Comparison of ENCODE assay signal across 19 cellular contexts in genomic region chr11:57364851-57365660, GRCh38. TPM values are rescaled to one million over a fixed set of nuclear protein-coding genes. Genes with fewer than 3 reads are reported as not detected.
A peak's percentile ranks its signal among the peaks of the same experiment; 100 is the strongest.
DNase-seq lines count a peak whose midpoint lies in the region; ATAC-seq and TF ChIP-seq lines count a peak whose summit lies in the region.
"Had no signal": no experiment of that assay in that cellular context is flagged by ENCODE, and none has a peak within 500 bp of the region (broad histone marks: within the 10 kb centered on the region; RNA-seq: fewer than 3 reads in every experiment).

No MANE protein-coding gene starts in this region.

- TF ChIP-seq CTCF in natural killer cell (IDR thresholded peaks at IDR 0.05) (no peak), endodermal cell (conservative IDR thresholded peaks at IDR 0.05) (no peak), nephron progenitor cell (IDR thresholded peaks at IDR 0.05) (no peak)

- H3K36me3 Mint-ChIP-seq in natural killer cell treated with Interleukin-12 subunit alpha and Interleukin-12 subunit beta and Interleukin-15 and Interleukin-18, amount 100 ng/mL, for 72 hours = no peaks in the 10 kb centered on the region
- no peaks in the 10 kb centered on the region for H3K36me3 Mint-ChIP-seq in natural killer cell
- H3K36me3 Mint-ChIP-seq in endodermal cell (ENCODE audit: low read depth) = no peaks in the 10 kb centered on the region
- no peaks in the 10 kb centered on the region for H3K36me3 Mint-ChIP-seq in nephron progenitor cell (ENCODE audit: low read depth)
- no peaks in the 10 kb centered on the region for H3K36me3 Mint-ChIP-seq in activated T-helper 2 cell treated with anti-CD3 and anti-CD28 coated beads, Interferon-gamma antibody, Interleukin-2, Interleukin-4, amounts not matched to agents 10 μg/mL and 5 μg/mL and 100 μg/mL, durations not matched to agents 14 hours and 24 hours and 36 hours (ENCODE audit: low read depth)

- H3K9me3 ChIP-seq in endodermal cell (ENCODE audit: control insufficient read depth, low read length) = no peaks in the 10 kb centered on the region

- H3K9ac ChIP-seq in endodermal cell (ENCODE audit: extremely low read depth, low read length, poor library complexity, severe bottlenecking) = no peak overlapping the region

- H3K4me3 ChIP-seq in endodermal cell (ENCODE audit: low read length) = no peak overlapping the region
- H3K4me3 ChIP-seq: GM12878, PC-9 had no signal

- ATAC-seq in natural killer cell treated with Interleukin-12 subunit alpha and Interleukin-12 subunit beta and Interleukin-15 and Interleukin-18, amount 100 ng/mL, for 72 hours = no peak
- no peak for ATAC-seq in natural killer cell
- no peak for ATAC-seq in HG02798 (IDR thresholded peaks at IDR 0.05; ENCODE audit: poor library complexity, unreplicated experiment)
- ATAC-seq: GM12878 had no signal

- intact Hi-C loops in natural killer cell (cut with micrococcal nuclease) = no loop called here
- intact Hi-C loops in activated T-helper 2 cell treated with anti-CD3 and anti-CD28 coated beads, Interferon-gamma antibody, Interleukin-2, Interleukin-4, amounts not matched to agents 10 μg/mL and 5 μg/mL and 100 μg/mL, durations not matched to agents 14 hours and 24 hours and 36 hours (cut with micrococcal nuclease) = no loop called here

- no peak overlapping the region for H3K4me3 Mint-ChIP-seq in natural killer cell treated with Interleukin-12 subunit alpha and Interleukin-12 subunit beta and Interleukin-15 and Interleukin-18, amount 100 ng/mL, for 72 hours
- H3K4me3 Mint-ChIP-seq in natural killer cell (no peak overlapping the region), endodermal cell (no peak overlapping the region), nephron progenitor cell (no peak overlapping the region)
- H3K4me3 Mint-ChIP-seq in activated T-helper 2 cell treated with anti-CD3 and anti-CD28 coated beads, Interferon-gamma antibody, Interleukin-2, Interleukin-4, amounts not matched to agents 10 μg/mL and 5 μg/mL and 100 μg/mL, durations not matched to agents 14 hours and 24 hours and 36 hours (ENCODE audit: low read depth) = no peak overlapping the region

- DNase-seq in natural killer cell treated with Interleukin-12 subunit alpha and Interleukin-12 subunit beta and Interleukin-15 and Interleukin-18, amount 100 ng/mL, for 72 hours (ENCODE audit: low spot score) = peak; percentile 49
- DNase-seq in natural killer cell (no peak), endodermal cell (peak; percentile 83), nephron progenitor cell (no peak), NOMO-1 (lab: John Stamatoyannopoulos, UW; ENCODE audit: unreplicated experiment in 2 of 2) (no peak)
- DNase-seq in activated T-helper 2 cell treated with anti-CD3 and anti-CD28 coated beads, Interferon-gamma antibody, Interleukin-2, Interleukin-4, amounts not matched to agents 10 μg/mL and 5 μg/mL and 100 μg/mL, durations not matched to agents 14 hours and 24 hours and 36 hours (ENCODE audit: low spot score) = no peak
- DNase-seq: DND-41, GDM1, NCI-H1092, NCI-H1694, NCI-H2107, NCI-H2227 treated with DMSO at 0.1 percent for 48 hours, NCI-H524 treated with DMSO at 0.1 percent for 48 hours, PC-9 had no signal

- no peak overlapping the region for H3K27ac ChIP-seq in endodermal cell (ENCODE audit: low read depth, low read length)
- H3K27ac ChIP-seq: C4-2B, PC-9 had no signal

- peaks cover 9 to 11% of the 10 kb centered on the region in 2 donors for H3K27me3 Mint-ChIP-seq in natural killer cell treated with Interleukin-12 subunit alpha and Interleukin-12 subunit beta and Interleukin-15 and Interleukin-18, amount 100 ng/mL, for 72 hours
- H3K27me3 Mint-ChIP-seq in natural killer cell (ENCODE audit: low read depth in 2 of 2) = peaks cover 0 to 6% of the 10 kb centered on the region in 2 donors
- H3K27me3 Mint-ChIP-seq in endodermal cell (ENCODE audit: insufficient read depth) = peaks cover 50% of the 10 kb centered on the region
- peaks cover 21% of the 10 kb centered on the region for H3K27me3 Mint-ChIP-seq in nephron progenitor cell (ENCODE audit: low read depth, poor library complexity)
- H3K27me3 Mint-ChIP-seq in activated T-helper 2 cell treated with anti-CD3 and anti-CD28 coated beads, Interferon-gamma antibody, Interleukin-2, Interleukin-4, amounts not matched to agents 10 μg/mL and 5 μg/mL and 100 μg/mL, durations not matched to agents 14 hours and 24 hours and 36 hours (ENCODE audit: low read depth) = no peaks in the 10 kb centered on the region

- 64 to 76% methylated on average over 5 to 9 of the region's 9 CpGs for WGBS in endodermal cell (ENCODE audit: insufficient coverage in 1 of 2, insufficient read length in 1 of 2), 2 experiments

- peaks cover 59% of the 10 kb centered on the region for H3K27me3 ChIP-seq in endodermal cell (ENCODE audit: control insufficient read depth, insufficient read depth, low read length, poor library complexity, severe bottlenecking)

- H3K9me3 Mint-ChIP-seq in natural killer cell treated with Interleukin-12 subunit alpha and Interleukin-12 subunit beta and Interleukin-15 and Interleukin-18, amount 100 ng/mL, for 72 hours = no peaks in the 10 kb centered on the region
- H3K9me3 Mint-ChIP-seq in natural killer cell (no peaks in the 10 kb centered on the region), endodermal cell (no peaks in the 10 kb centered on the region), nephron progenitor cell (no peaks in the 10 kb centered on the region)
- H3K9me3 Mint-ChIP-seq in activated T-helper 2 cell treated with anti-CD3 and anti-CD28 coated beads, Interferon-gamma antibody, Interleukin-2, Interleukin-4, amounts not matched to agents 10 μg/mL and 5 μg/mL and 100 μg/mL, durations not matched to agents 14 hours and 24 hours and 36 hours = no peaks in the 10 kb centered on the region

- no peaks in the 10 kb centered on the region for H3K4me1 Mint-ChIP-seq in natural killer cell treated with Interleukin-12 subunit alpha and Interleukin-12 subunit beta and Interleukin-15 and Interleukin-18, amount 100 ng/mL, for 72 hours (ENCODE audit: low read depth in 2 of 2)
- H3K4me1 Mint-ChIP-seq in natural killer cell = no peaks in the 10 kb centered on the region
- peaks cover 26% of the 10 kb centered on the region for H3K4me1 Mint-ChIP-seq in endodermal cell
- H3K4me1 Mint-ChIP-seq in nephron progenitor cell = peaks cover 18% of the 10 kb centered on the region
- H3K4me1 Mint-ChIP-seq in activated T-helper 2 cell treated with anti-CD3 and anti-CD28 coated beads, Interferon-gamma antibody, Interleukin-2, Interleukin-4, amounts not matched to agents 10 μg/mL and 5 μg/mL and 100 μg/mL, durations not matched to agents 14 hours and 24 hours and 36 hours (ENCODE audit: low read depth) = no peaks in the 10 kb centered on the region

- no peak overlapping the region for H3K27ac Mint-ChIP-seq in natural killer cell treated with Interleukin-12 subunit alpha and Interleukin-12 subunit beta and Interleukin-15 and Interleukin-18, amount 100 ng/mL, for 72 hours
- no peak overlapping the region for H3K27ac Mint-ChIP-seq in natural killer cell
- H3K27ac Mint-ChIP-seq in endodermal cell = no peak overlapping the region
- H3K27ac Mint-ChIP-seq in nephron progenitor cell = peak overlapping the region; percentile 42
- no peak overlapping the region for H3K27ac Mint-ChIP-seq in activated T-helper 2 cell treated with anti-CD3 and anti-CD28 coated beads, Interferon-gamma antibody, Interleukin-2, Interleukin-4, amounts not matched to agents 10 μg/mL and 5 μg/mL and 100 μg/mL, durations not matched to agents 14 hours and 24 hours and 36 hours

- H3K4me1 ChIP-seq in endodermal cell (ENCODE audit: control insufficient read depth, insufficient read depth, low read length) = peaks cover 14% of the 10 kb centered on the region

- no peaks in the 10 kb centered on the region for H3K36me3 ChIP-seq in endodermal cell (ENCODE audit: control insufficient read depth, insufficient read depth, low read length)

RNA-seq across cellular contexts. Expression of gene PRG3, which starts 15.9 kb away (rescaled TPM):
- total RNA-seq in natural killer cell treated with Interleukin-12 subunit alpha and Interleukin-12 subunit beta and Interleukin-15 and Interleukin-18, amount 100 ng/mL, for 72 hours = not detected
- total RNA-seq in natural killer cell = not detected
- not detected for total RNA-seq in endodermal cell
- polyA plus RNA-seq in endodermal cell (2013, experiment 1 of 2) = not detected
- polyA plus RNA-seq in endodermal cell (2013, experiment 2 of 2) = not detected
- not detected in 2 replicates for total RNA-seq in activated T-helper 2 cell treated with anti-CD3 and anti-CD28 coated beads, Interferon-gamma antibody, Interleukin-2, Interleukin-4, amounts not matched to agents 10 μg/mL and 5 μg/mL and 100 μg/mL, durations not matched to agents 14 hours and 24 hours and 36 hours
- total RNA-seq: GM12878, MCF 10A, PC-9, SK-MEL-5 had no signal
- polyA plus RNA-seq: GM12878 had no signal

RNA-seq across cellular contexts. Expression of gene PRG2, which starts 25.4 kb away (rescaled TPM):
- total RNA-seq in natural killer cell treated with Interleukin-12 subunit alpha and Interleukin-12 subunit beta and Interleukin-15 and Interleukin-18, amount 100 ng/mL, for 72 hours = 1 to 10 TPM; 1.4 to 2.3 TPM
- total RNA-seq in natural killer cell (1 to 10 TPM in 2 of 3 donors, not detected in 1; 1.2 to 2.4 TPM), endodermal cell (under 1 TPM in 1 of 2 donors, not detected in 1; 0.42 TPM)
- polyA plus RNA-seq in endodermal cell (2013, experiment 1 of 2) = not detected
- not detected for polyA plus RNA-seq in endodermal cell (2013, experiment 2 of 2)
- 0.18 TPM in 1 of 2 replicates, not detected in the other for total RNA-seq in activated T-helper 2 cell treated with anti-CD3 and anti-CD28 coated beads, Interferon-gamma antibody, Interleukin-2, Interleukin-4, amounts not matched to agents 10 μg/mL and 5 μg/mL and 100 μg/mL, durations not matched to agents 14 hours and 24 hours and 36 hours
- total RNA-seq: MCF 10A, PC-9, SK-MEL-5 had no signal

RNA-seq across cellular contexts. Expression of gene P2RX3, which starts 26.9 kb away (rescaled TPM):
- not detected for total RNA-seq in natural killer cell treated with Interleukin-12 subunit alpha and Interleukin-12 subunit beta and Interleukin-15 and Interleukin-18, amount 100 ng/mL, for 72 hours
- total RNA-seq in natural killer cell = not detected
- total RNA-seq in endodermal cell = not detected
- polyA plus RNA-seq in endodermal cell (2013, experiment 1 of 2) = 45.8 TPM
- 37.0 TPM for polyA plus RNA-seq in endodermal cell (2013, experiment 2 of 2)
- total RNA-seq in activated T-helper 2 cell treated with anti-CD3 and anti-CD28 coated beads, Interferon-gamma antibody, Interleukin-2, Interleukin-4, amounts not matched to agents 10 μg/mL and 5 μg/mL and 100 μg/mL, durations not matched to agents 14 hours and 24 hours and 36 hours = not detected in 2 replicates
- total RNA-seq: GM12878, MCF 10A, PC-9, SK-MEL-5 had no signal

RNA-seq across cellular contexts. Expression of gene SSRP1, which starts 29.4 kb away (rescaled TPM):
- 100 to 1,000 TPM; 143 to 210 TPM for total RNA-seq in natural killer cell treated with Interleukin-12 subunit alpha and Interleukin-12 subunit beta and Interleukin-15 and Interleukin-18, amount 100 ng/mL, for 72 hours
- total RNA-seq in natural killer cell (10 to 100 TPM; 45.5 to 50.0 (median 47.1) TPM), endodermal cell (100 to 1,000 TPM; 145 to 182 TPM)
- polyA plus RNA-seq in endodermal cell (2013, experiment 1 of 2) = 235 TPM
- polyA plus RNA-seq in endodermal cell (2013, experiment 2 of 2) = 227 TPM
- 214 and 218 TPM in 2 replicates for total RNA-seq in activated T-helper 2 cell treated with anti-CD3 and anti-CD28 coated beads, Interferon-gamma antibody, Interleukin-2, Interleukin-4, amounts not matched to agents 10 μg/mL and 5 μg/mL and 100 μg/mL, durations not matched to agents 14 hours and 24 hours and 36 hours

RNA-seq across cellular contexts. Expression of gene TNKS1BP1, which starts 40.3 kb away (rescaled TPM):
- total RNA-seq in natural killer cell treated with Interleukin-12 subunit alpha and Interleukin-12 subunit beta and Interleukin-15 and Interleukin-18, amount 100 ng/mL, for 72 hours = 1 to 10 TPM; 3.0 to 3.2 TPM
- 1 to 10 TPM; 4.3 to 9.3 (median 7.5) TPM for total RNA-seq in natural killer cell
- total RNA-seq in endodermal cell = 10 to 100 TPM; 60.4 to 73.8 TPM
- 107 TPM for polyA plus RNA-seq in endodermal cell (2013, experiment 1 of 2)
- polyA plus RNA-seq in endodermal cell (2013, experiment 2 of 2) = 101 TPM
- total RNA-seq in activated T-helper 2 cell treated with anti-CD3 and anti-CD28 coated beads, Interferon-gamma antibody, Interleukin-2, Interleukin-4, amounts not matched to agents 10 μg/mL and 5 μg/mL and 100 μg/mL, durations not matched to agents 14 hours and 24 hours and 36 hours = 15.6 and 16.5 TPM in 2 replicates

Comparison
In these comparisons a context has a peak if more than half of its experiments do, and no peak if none do; other contexts are left out.
1. DNase-seq: peak in natural killer cell treated with Interleukin-12 subunit alpha and Interleukin-12 subunit beta and Interleukin-15 and Interleukin-18, amount 100 ng/mL, for 72 hours (single experiment) and endodermal cell (single experiment); none in natural killer cell (single experiment), nephron progenitor cell (single experiment), activated T-helper 2 cell treated with anti-CD3 and anti-CD28 coated beads, Interferon-gamma antibody, Interleukin-2, Interleukin-4, amounts not matched to agents 10 μg/mL and 5 μg/mL and 100 μg/mL, durations not matched to agents 14 hours and 24 hours and 36 hours (single experiment) and NOMO-1 (0 of 2).